12 cellular contexts compared by ENCODE assay signal in genomic region chr6:89321571-89321970, GRCh38. TPM values are rescaled to one million over a fixed set of nuclear protein-coding genes. Genes with fewer than 3 reads are reported as not detected.
DNase-seq lines count a peak whose midpoint lies in the region; ATAC-seq, FAIRE-seq and TF ChIP-seq lines count a peak whose summit lies in the region.
"Had no signal": no experiment of that assay in that cellular context is flagged by ENCODE, and none has a peak within 500 bp of the region (broad histone marks: within the 10 kb centered on the region; RNA-seq: fewer than 3 reads in every experiment).

No MANE protein-coding gene starts in this region.

- intact Hi-C loops in testis (cut with DNase I; ENCODE audit: low total_unique reads), result no loop called here

- ATAC-seq in GM18907 (IDR thresholded peaks at IDR 0.05; ENCODE audit: unreplicated experiment), result peak; percentile 56
- ATAC-seq in gastroesophageal sphincter, result no peak
- ATAC-seq in GM18873 (IDR thresholded peaks at IDR 0.05; ENCODE audit: low FRiP score, unreplicated experiment), result no peak
- ATAC-seq: activated CD4-positive, alpha-beta T cell treated with anti-CD3 and anti-CD28 coated beads for 36 hours had no signal

- H3K9me2 ChIP-seq in MM.1S (replicated peaks; ENCODE audit: insufficient read depth, low read length), result no peaks in the 10 kb centered on the region

- no peak for TF ChIP-seq EP300 in gastroesophageal sphincter (IDR thresholded peaks at IDR 0.05)

- DNase-seq in MM.1S, result peak; percentile 24
- DNase-seq in erythroblast (lab: John Stamatoyannopoulos, UW), result peak; percentile 23 to 70
- peak; percentile 56 for DNase-seq in pons (ENCODE audit: low spot score)
- DNase-seq in testis, result no peak
- no peak for DNase-seq in HTR-8/SVneo (ENCODE audit: insufficient read length, low spot score)
- DNase-seq: activated CD4-positive, alpha-beta T cell treated with anti-CD3 and anti-CD28 coated beads for 36 hours; NCI-H2171 treated with DMSO at 0.1 percent for 48 hours had no signal

- TF ChIP-seq POLR2A in erythroblast (IDR thresholded peaks at IDR 0.05; ENCODE audit: low read length), result peak; percentile 29
- no peak for TF ChIP-seq POLR2A in gastroesophageal sphincter (IDR thresholded peaks at IDR 0.05)
- TF ChIP-seq POLR2A in testis (IDR thresholded peaks at IDR 0.05), result no peak

- no peaks in the 10 kb centered on the region for H4K20me1 ChIP-seq in MM.1S (ENCODE audit: insufficient read depth, low read length)

- no peaks in the 10 kb centered on the region for H3K9me3 ChIP-seq in MM.1S (replicated peaks; ENCODE audit: insufficient read depth, low read length)
- H3K9me3 ChIP-seq in gastroesophageal sphincter, result no peaks in the 10 kb centered on the region
- no peaks in the 10 kb centered on the region for H3K9me3 ChIP-seq in testis

- H3F3A ChIP-seq in MM.1S (ENCODE audit: insufficient read depth, low read length), result peaks cover 31% of the 10 kb centered on the region

- 78 to 81% methylated on average over 5 of the region's 5 CpGs for WGBS in gastroesophageal sphincter (ENCODE audit: low coverage in 1 of 2), 2 donors
- WGBS in testis, 2 donors, result 82 to 83% methylated on average over 5 of the region's 5 CpGs

- no peak for FAIRE-seq in HTR-8/SVneo (lab: Jason Lieb, UNC)

- peaks cover 10% of the 10 kb centered on the region for H3K4me1 ChIP-seq in MM.1S (ENCODE audit: low read length)
- peaks cover 0 to 7% (median 0%) of the 10 kb centered on the region in 3 donors for H3K4me1 ChIP-seq in gastroesophageal sphincter
- no peaks in the 10 kb centered on the region for H3K4me1 ChIP-seq in testis

- H3K79me2 ChIP-seq in MM.1S (ENCODE audit: low read length), result peaks cover 40% of the 10 kb centered on the region

- H3K27ac ChIP-seq in MM.1S (ENCODE audit: low read length) (peak overlapping the region; percentile 59; the same call in 1 of the 2 replicates), gastroesophageal sphincter (no peak overlapping the region), testis (no peak overlapping the region)

- TF ChIP-seq CTCF in MM.1S (IDR thresholded peaks at IDR 0.05; ENCODE audit: low read length) (no peak), gastroesophageal sphincter (IDR thresholded peaks at IDR 0.05) (no peak), testis (IDR thresholded peaks at IDR 0.05) (no peak)

- H3K4me2 ChIP-seq in MM.1S (ENCODE audit: low read depth, low read length), result no peak overlapping the region; the same call in 1 of the 2 replicates

- H3K36me3 ChIP-seq in MM.1S (replicated peaks; ENCODE audit: insufficient read depth, low read length), result peaks cover 6% of the 10 kb centered on the region; the same call in 1 of the 2 replicates
- peaks cover 0 to 10% of the 10 kb centered on the region in 2 donors for H3K36me3 ChIP-seq in gastroesophageal sphincter
- no peaks in the 10 kb centered on the region for H3K36me3 ChIP-seq in testis (ENCODE audit: low read depth, missing control alignments)

- H3K9ac ChIP-seq in MM.1S (ENCODE audit: low read length), result no peak overlapping the region; the same call in 1 of the 2 replicates

- no peak overlapping the region for H3K4me3 ChIP-seq in MM.1S (ENCODE audit: low read length)
- H3K4me3 ChIP-seq in gastroesophageal sphincter, result no peak overlapping the region
- H3K4me3 ChIP-seq in testis, result no peak overlapping the region

- H3K27me3 ChIP-seq in MM.1S (replicated peaks; ENCODE audit: insufficient read depth, low read length) (no peaks in the 10 kb centered on the region), gastroesophageal sphincter (no peaks in the 10 kb centered on the region), testis (no peaks in the 10 kb centered on the region)

- no peak overlapping the region for H2AFZ ChIP-seq in MM.1S (ENCODE audit: low read length)

RNA-seq across cellular contexts. Expression of gene GABRR2, which starts 6.5 kb away (rescaled TPM):
- 1 to 10 TPM in 1 of 4 donors, under 1 TPM in 1, not detected in 2; 0.30 to 1.3 TPM for total RNA-seq in gastroesophageal sphincter
- under 1 TPM in 1 of 2 donors, not detected in 1; 0.62 TPM for total RNA-seq in testis
- 0.79 TPM for polyA plus RNA-seq in testis (ENCODE audit: insufficient read depth, low read depth, low replicate concordance)
- total RNA-seq: kidney epithelial cell, osteoblast had no signal

RNA-seq across cellular contexts. Expression of gene UBE2J1, which starts 31.0 kb away (rescaled TPM):
- total RNA-seq in gastroesophageal sphincter (10 to 100 TPM; 32.7 to 42.9 (median 36.9) TPM), testis (10 to 100 TPM; 28.7 to 38.4 TPM)
- polyA plus RNA-seq in testis (ENCODE audit: insufficient read depth, low read depth, low replicate concordance), result 47.3 TPM

Comparison
In these comparisons a context has a peak if more than half of its experiments do, and no peak if none do; other contexts are left out.
1. DNase-seq: peak in MM.1S (single experiment), erythroblast (2 of 2) and pons (single experiment); none in testis (single experiment) and HTR-8/SVneo (single experiment).